ENCODE assay signal across 1 cellular context in genomic region chr5:124136609-124137008, GRCh38.
TF ChIP-seq lines count a peak whose summit lies in the region.

No MANE protein-coding gene starts in this region.

TF ChIP-seq in SK-N-SH, 30 proteins besides CTCF, POLR2A, EP300 and RAD21 (continued from another document):
- no peak for TF ChIP-seq REST (IDR thresholded peaks at IDR 0.05; ENCODE audit: low read depth, low read length)
- no peak for TF ChIP-seq GABPA (IDR thresholded peaks at IDR 0.05; ENCODE audit: low read depth)
- TF ChIP-seq MXI1 (IDR thresholded peaks at IDR 0.05; ENCODE audit: low read depth, low read length) = no peak
- peak; percentile 67; the same call in 1 of the 2 replicates for TF ChIP-seq FOXJ3 (CRISPR knock-in tag; IDR thresholded peaks at IDR 0.05)
- TF ChIP-seq TEAD4 (IDR thresholded peaks at IDR 0.05; ENCODE audit: borderline replicate concordance, insufficient read depth) = no peak
- peak; percentile 4; the same call in 1 of the 2 replicates for TF ChIP-seq SMC3 (IDR thresholded peaks at IDR 0.05; ENCODE audit: low read depth, low read length)
- no peak for TF ChIP-seq IRF3 (IDR thresholded peaks at IDR 0.05; ENCODE audit: low read depth, low read length)
- TF ChIP-seq JUND (IDR thresholded peaks at IDR 0.05) = no peak
- no peak for TF ChIP-seq SIN3A (IDR thresholded peaks at IDR 0.05; ENCODE audit: borderline replicate concordance, low read depth, low read length)
- peak; percentile 34; the same call in 1 of the 2 replicates for TF ChIP-seq POLR2AphosphoS5 (IDR thresholded peaks at IDR 0.05; ENCODE audit: low read depth, low read length)
- TF ChIP-seq EZH2phosphoT487 (IDR thresholded peaks at IDR 0.05; ENCODE audit: borderline replicate concordance, low read depth) = no peak
- TF ChIP-seq TAF1 (IDR thresholded peaks at IDR 0.05; ENCODE audit: borderline replicate concordance, low read depth, low read length) = no peak
